In the genomic region with DNA sequence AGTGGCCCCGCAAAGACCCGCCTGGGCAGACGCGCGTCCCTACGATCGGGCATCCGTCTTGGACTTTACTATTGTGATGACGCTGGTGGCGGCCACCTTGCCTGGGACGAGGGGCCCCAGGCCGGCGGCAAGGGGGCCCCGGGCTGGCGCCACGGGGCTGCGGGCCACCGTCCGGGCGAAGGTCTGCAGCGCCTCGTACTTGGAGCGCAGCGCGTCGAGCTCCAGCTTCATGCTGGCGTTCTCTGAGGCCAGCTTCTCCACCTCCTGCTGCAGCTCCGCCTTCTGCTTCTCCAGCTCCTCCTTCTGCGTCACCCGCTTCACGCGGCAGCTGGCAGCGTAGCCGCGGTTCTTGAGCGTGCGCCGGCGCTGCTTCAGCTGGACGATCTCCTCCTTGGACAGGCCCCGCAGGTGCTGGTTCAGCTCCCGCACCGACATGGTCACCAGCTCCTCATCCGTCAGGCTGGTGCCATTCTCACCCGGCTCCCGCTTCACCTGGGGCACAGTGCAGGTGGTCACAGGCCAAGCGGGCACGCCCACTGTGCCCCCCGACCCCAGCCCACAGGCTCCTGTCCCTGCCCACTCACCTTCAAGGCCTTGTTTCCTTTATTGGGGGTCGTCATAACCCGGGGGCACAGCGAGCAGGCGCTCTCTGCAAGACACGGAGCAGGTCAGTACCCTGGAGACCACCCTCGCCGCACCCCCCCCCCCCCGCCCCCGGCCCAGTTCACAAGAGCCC, we compare ENCODE assay signal across 11 cellular contexts. TPM values are rescaled to one million over a fixed set of nuclear protein-coding genes. Genes with fewer than 3 reads are reported as not detected.
DNase-seq lines count a peak whose midpoint lies in the region; ATAC-seq and TF ChIP-seq lines count a peak whose summit lies in the region.
"Had no signal": no experiment of that assay in that cellular context is flagged by ENCODE, and none has a peak within 500 bp of the region (broad histone marks: within the 10 kb centered on the region; RNA-seq: fewer than 3 reads in every experiment).

No MANE protein-coding gene starts in this region.

- H3K27me3 ChIP-seq in NT2/D1 (ENCODE audit: insufficient read depth, insufficient read length): no peaks in the 10 kb centered on the region
- H3K27me3 ChIP-seq in duodenal mucosa (ENCODE audit: control insufficient read depth in 1 of 2, insufficient read depth in 2 of 2, low read length in 2 of 2): no peaks in the 10 kb centered on the region
- no peaks in the 10 kb centered on the region for H3K27me3 ChIP-seq in ovary

- H3K9ac ChIP-seq in NT2/D1 (ENCODE audit: insufficient read length, low read depth): peak overlapping the region; percentile 82
- no peak overlapping the region for H3K9ac ChIP-seq in duodenal mucosa (ENCODE audit: low read depth in 1 of 2, low read length in 2 of 2)

- H3K4me1 ChIP-seq in NT2/D1 (ENCODE audit: insufficient read depth, insufficient read length) (peaks cover 41% of the 10 kb centered on the region), duodenal mucosa (ENCODE audit: control insufficient read depth in 1 of 2, insufficient read depth in 2 of 2, low read length in 2 of 2) (peaks cover 58 to 71% of the 10 kb centered on the region in 2 donors), ovary (ENCODE audit: insufficient read depth) (peaks cover 27% of the 10 kb centered on the region)

- H3K36me3 ChIP-seq in NT2/D1 (ENCODE audit: insufficient read depth, insufficient read length, low read length): peaks cover 48% of the 10 kb centered on the region
- peaks cover 0 to 19% of the 10 kb centered on the region in 2 donors for H3K36me3 ChIP-seq in duodenal mucosa (ENCODE audit: control insufficient read depth in 1 of 2, insufficient read depth in 2 of 2, low read length in 2 of 2)
- H3K36me3 ChIP-seq in ovary: no peaks in the 10 kb centered on the region

- H3K9me3 ChIP-seq in NT2/D1 (ENCODE audit: insufficient read depth, low read length) (no peaks in the 10 kb centered on the region), duodenal mucosa (ENCODE audit: control insufficient read depth in 1 of 2, low read length in 2 of 2) (no peaks in the 10 kb centered on the region), ovary (no peaks in the 10 kb centered on the region)

- peak overlapping the region; percentile 3 for H3K27ac ChIP-seq in duodenal mucosa (ENCODE audit: low read depth, low read length)
- H3K27ac ChIP-seq in ovary: peak overlapping the region in 1 of 2 donors; percentile 49

- no peak for TF ChIP-seq POLR2A in ovary (IDR thresholded peaks at IDR 0.05)

- intact Hi-C loops in ovary (cut with DNase I): no loop called here

- no peak for TF ChIP-seq EP300 in ovary (IDR thresholded peaks at IDR 0.05)

- TF ChIP-seq CTCF in AG09309 (IDR thresholded peaks at IDR 0.05; ENCODE audit: control insufficient read depth, insufficient read depth, low read depth, low read length, missing control alignments): no peak
- TF ChIP-seq CTCF in ovary (IDR thresholded peaks at IDR 0.05): no peak

- DNase-seq in AG09309 (ENCODE audit: low read depth) (no peak), NT2/D1 (ENCODE audit: low read depth, low spot score) (no peak), ovary (peak in 1 of 5 donors; percentile 43), NCI-H2227 (lab: John Stamatoyannopoulos, UW; ENCODE audit: unreplicated experiment) (no peak), NCI-H82 treated with DMSO at 0.1 percent for 48 hours (lab: John Stamatoyannopoulos, UW; ENCODE audit: unreplicated experiment) (no peak)
- DNase-seq: activated CD8-positive, alpha-beta memory T cell treated with anti-CD3 and anti-CD28 coated beads, Interleukin-2, amount 10 ng/mL, durations not matched to agents 7 days and 5 days; effector CD8-positive, alpha-beta T cell; NCI-H1048 had no signal

- peak overlapping the region; percentile 30 for H3K4me3 ChIP-seq in AG09309 (ENCODE audit: control insufficient read depth, low read depth, low read length)
- H3K4me3 ChIP-seq in NT2/D1 (ENCODE audit: insufficient read length, low read depth): peak overlapping the region; percentile 39
- H3K4me3 ChIP-seq in duodenal mucosa (ENCODE audit: low read depth in 1 of 2, low read length in 2 of 2): no peak overlapping the region
- H3K4me3 ChIP-seq in ovary: peak overlapping the region; percentile 7

- WGBS in ovary, 3 donors: 75 to 82% (median 77%) methylated on average over 55 to 58 of the region's 58 CpGs

- ATAC-seq in GM21526 (IDR thresholded peaks at IDR 0.05; ENCODE audit: low FRiP score, unreplicated experiment): no peak
- no peak for ATAC-seq in GM21447 (IDR thresholded peaks at IDR 0.05; ENCODE audit: unreplicated experiment)
- ATAC-seq: activated CD8-positive, alpha-beta memory T cell treated with anti-CD3 and anti-CD28 coated beads, Interleukin-2, amount 10 ng/mL, durations not matched to agents 7 days and 5 days had no signal

RNA-seq across cellular contexts. Expression of a gene that starts 4.8 kb away (rescaled TPM):
- total RNA-seq in ovary: 10 to 100 TPM; 12.6 to 17.7 (median 15.5) TPM
- 10 to 100 TPM in 1 of 2 donors, 1 to 10 TPM in 1; 3.4 to 15.2 TPM for polyA plus RNA-seq in ovary

RNA-seq across cellular contexts. Expression of a gene that starts 4.8 kb away (rescaled TPM):
- total RNA-seq in ovary: 10 to 100 TPM; 10.6 to 21.1 (median 16.3) TPM
- polyA plus RNA-seq in ovary: 10 to 100 TPM in 1 of 2 donors, 1 to 10 TPM in 1; 9.5 to 11.8 TPM

RNA-seq across cellular contexts. Expression of a gene that starts 11.5 kb away (rescaled TPM):
- 10 to 100 TPM; 12.6 to 71.4 (median 25.7) TPM for total RNA-seq in ovary
- 10 to 100 TPM; 20.6 to 29.7 TPM for polyA plus RNA-seq in ovary

RNA-seq across cellular contexts. Expression of a gene that starts 14.4 kb away (rescaled TPM):
- 100 to 1,000 TPM in 1 of 7 donors, 10 to 100 TPM in 2, 1 to 10 TPM in 4; 1.5 to 119 (median 9.4) TPM for total RNA-seq in ovary
- polyA plus RNA-seq in ovary: 1 to 10 TPM; 6.1 to 8.1 TPM

RNA-seq across cellular contexts. Expression of a gene that starts 20.7 kb away (rescaled TPM):
- 1 to 10 TPM in 5 of 7 donors, under 1 TPM in 2; 0.67 to 3.1 (median 1.4) TPM for total RNA-seq in ovary
- polyA plus RNA-seq in ovary: 1 to 10 TPM in 1 of 2 donors, under 1 TPM in 1; 0.43 to 1.3 TPM

Comparison
In these comparisons a context has a peak if more than half of its experiments do, and no peak if none do; other contexts are left out.
1. H3K4me3 ChIP-seq: peak in AG09309 (single experiment), NT2/D1 (single experiment) and ovary (single experiment); none in duodenal mucosa (0 of 2).